29 cellular contexts compared by ENCODE assay signal in the genomic region with DNA sequence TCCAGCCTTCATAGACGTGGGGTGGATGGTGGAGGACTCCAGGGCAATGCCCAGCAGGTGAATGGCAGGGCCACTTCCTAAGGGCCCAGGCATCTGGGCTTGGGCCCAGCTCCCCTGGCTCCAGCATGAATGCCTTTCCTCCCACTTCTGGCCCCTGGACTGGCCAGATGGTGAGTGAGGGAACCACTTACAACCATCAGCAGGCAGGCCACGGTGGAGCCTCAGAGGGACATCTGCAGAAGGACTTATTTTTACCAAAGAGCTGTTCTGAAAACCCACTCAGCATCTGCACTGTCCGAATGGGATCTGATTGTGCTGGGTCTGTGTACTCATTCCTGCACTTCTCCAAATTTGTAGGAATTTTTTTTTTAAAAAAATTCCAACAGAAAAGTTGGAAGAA.
"Had no signal": no experiment of that assay in that cellular context is flagged by ENCODE, and none has a peak within 500 bp of the region (broad histone marks: within the 10 kb centered on the region; RNA-seq: fewer than 3 reads in every experiment).

No MANE protein-coding gene starts in this region.

- H3K36me3 Mint-ChIP-seq: immature natural killer cell; mesothelial cell of epicardium; naive B cell; natural killer cell; neural progenitor cell; stimulated activated effector memory CD8-positive, alpha-beta T cell treated with anti-CD3 and anti-CD28 coated beads, Interleukin-12 subunit alpha, Interleukin-12 subunit beta, amount 100 ng/mL, for 72 hours had no signal

- H3K9me3 Mint-ChIP-seq: naive B cell; natural killer cell; stimulated activated effector memory CD8-positive, alpha-beta T cell treated with anti-CD3 and anti-CD28 coated beads, Interleukin-12 subunit alpha, Interleukin-12 subunit beta, amount 100 ng/mL, for 72 hours; stimulated activated naive CD8-positive, alpha-beta T cell treated with anti-CD3 and anti-CD28 coated beads, Interleukin-15, amount 100 ng/mL, for 72 hours had no signal

- H3K27ac Mint-ChIP-seq: immature natural killer cell; mesothelial cell of epicardium; natural killer cell; nephron progenitor cell; neural progenitor cell; stimulated activated effector memory CD8-positive, alpha-beta T cell treated with anti-CD3 and anti-CD28 coated beads, Interleukin-12 subunit alpha, Interleukin-12 subunit beta, amount 100 ng/mL, for 72 hours; stimulated activated naive CD8-positive, alpha-beta T cell treated with anti-CD3 and anti-CD28 coated beads, Interleukin-15, amount 100 ng/mL, for 72 hours had no signal

- H3K4me1 Mint-ChIP-seq: immature natural killer cell; mesothelial cell of epicardium; naive B cell; natural killer cell; nephron progenitor cell; stimulated activated effector memory CD8-positive, alpha-beta T cell treated with anti-CD3 and anti-CD28 coated beads, Interleukin-12 subunit alpha, Interleukin-12 subunit beta, amount 100 ng/mL, for 72 hours; stimulated activated naive CD8-positive, alpha-beta T cell treated with anti-CD3 and anti-CD28 coated beads, Interleukin-15, amount 100 ng/mL, for 72 hours had no signal

- H2AFZ ChIP-seq: neural progenitor cell had no signal

- H3K27me3 ChIP-seq: neural progenitor cell, neutrophil, ovary, spleen, testis, thyroid gland, transverse colon, upper lobe of left lung, vagina had no signal

- H3K27ac ChIP-seq: left ventricle myocardium inferior, neural progenitor cell, neutrophil, ovary, prostate gland, skin epidermis, spleen, testis, thyroid gland, transverse colon, upper lobe of left lung, vagina had no signal

- H3K9ac ChIP-seq: neural progenitor cell had no signal

- H3K4me3 Mint-ChIP-seq: immature natural killer cell; mesothelial cell of epicardium; naive B cell; natural killer cell; nephron progenitor cell; neural progenitor cell; stimulated activated effector memory CD8-positive, alpha-beta T cell treated with anti-CD3 and anti-CD28 coated beads, Interleukin-12 subunit alpha, Interleukin-12 subunit beta, amount 100 ng/mL, for 72 hours; stimulated activated naive CD8-positive, alpha-beta T cell treated with anti-CD3 and anti-CD28 coated beads, Interleukin-15, amount 100 ng/mL, for 72 hours had no signal

- H3K36me3 ChIP-seq: left ventricle myocardium inferior, neural progenitor cell, neutrophil, ovary, prostate gland, spleen, thyroid gland, transverse colon, upper lobe of left lung, vagina had no signal

- H3K4me1 ChIP-seq: left ventricle myocardium inferior, neural progenitor cell, prostate gland, spleen, testis, thyroid gland, transverse colon, upper lobe of left lung, vagina had no signal

- H3K4me2 ChIP-seq: neural progenitor cell had no signal

- DNase-seq: hippocampal formation; immature natural killer cell; islet precursor cell; left ventricle myocardium inferior; mesendoderm; naive B cell; natural killer cell; nephron progenitor cell; ovary; retina; spleen; stimulated activated CD4-positive, alpha-beta T cell treated with anti-CD3 and anti-CD28 coated beads, Interleukin-4, amount 100 ng/mL, for 24 hours; stimulated activated naive CD4-positive, alpha-beta T cell treated with Interleukin-2 at 50 U/mL for 16 hours; stimulated activated naive CD8-positive, alpha-beta T cell treated with anti-CD3 and anti-CD28 coated beads, Interleukin-15, amount 100 ng/mL, for 72 hours; substantia nigra; testis; thyroid gland; transverse colon; upper lobe of left lung had no signal

- ATAC-seq: natural killer cell; right cardiac atrium; sciatic nerve; stimulated activated effector memory CD8-positive, alpha-beta T cell treated with anti-CD3 and anti-CD28 coated beads, Interleukin-12 subunit alpha, Interleukin-12 subunit beta, amount 100 ng/mL, for 72 hours; stimulated activated naive CD8-positive, alpha-beta T cell treated with anti-CD3 and anti-CD28 coated beads, Interleukin-15, amount 100 ng/mL, for 72 hours had no signal

- H3K27me3 Mint-ChIP-seq: stimulated activated naive CD8-positive, alpha-beta T cell treated with anti-CD3 and anti-CD28 coated beads, Interleukin-15, amount 100 ng/mL, for 72 hours had no signal

- H3K9me3 ChIP-seq: left ventricle myocardium inferior, neutrophil, ovary, prostate gland, spleen, testis, thyroid gland, transverse colon, upper lobe of left lung, vagina had no signal

- H3K4me3 ChIP-seq: left ventricle myocardium inferior, lung, neural progenitor cell, ovary, prostate gland, skin epidermis, spleen, testis, thyroid gland, transverse colon, upper lobe of left lung, vagina had no signal
